ENCODE assay signal across 8 cellular contexts in genomic region chr2:170715062-170715931, GRCh38. TPM values are rescaled to one million over a fixed set of nuclear protein-coding genes. Genes with fewer than 3 reads are reported as not detected.
DNase-seq lines count a peak whose midpoint lies in the region; ATAC-seq, FAIRE-seq and TF ChIP-seq lines count a peak whose summit lies in the region.

Gene SP5 (plus strand): TSS chr2:170715337. CDS start chr2:170715513, 176 bp downstream.

- H3K27me3 ChIP-seq in dorsolateral prefrontal cortex (peaks cover 0 to 100% (median 85%) of the 10 kb centered on the region in 45 donors), HepG2 (ENCODE audit: control insufficient read depth in 1 of 2, insufficient read depth in 2 of 2, low read length in 2 of 2) (no peaks in the 10 kb centered on the region; a peak in 1 of 5 replicates), stomach (peaks cover 6 to 98% (median 71%) of the 10 kb centered on the region in 3 donors)

- no peaks in the 10 kb centered on the region for H3K9me3 Mint-ChIP-seq in T-helper 2 cell treated with Interferon-gamma antibody and Interleukin-4, amounts not matched to agents 5 μg/mL and 100 μg/mL, for 36 hours

- H3K4me1 Mint-ChIP-seq in T-helper 2 cell treated with Interferon-gamma antibody and Interleukin-4, amounts not matched to agents 5 μg/mL and 100 μg/mL, for 36 hours (ENCODE audit: low read depth) = peaks cover 18% of the 10 kb centered on the region

- H3K36me3 Mint-ChIP-seq in T-helper 2 cell treated with Interferon-gamma antibody and Interleukin-4, amounts not matched to agents 5 μg/mL and 100 μg/mL, for 36 hours (ENCODE audit: low read depth) = no peaks in the 10 kb centered on the region

- in situ Hi-C loops in HepG2 (cut with HindIII; ENCODE audit: extremely low pct_ligation_motif_present, low pct_unique_long_range_greater_than_20kb) = loop anchor here (5.0 to 10.0 kb wide), 3 partner anchors 97 to 440 kb away; no protein-coding TSS in a partner anchor

- peak within 1 kb of the TSS; percentile 2 for H3K27ac Mint-ChIP-seq in T-helper 2 cell treated with Interferon-gamma antibody and Interleukin-4, amounts not matched to agents 5 μg/mL and 100 μg/mL, for 36 hours

- intact Hi-C loops in dorsolateral prefrontal cortex (cut with DNase I) = loop anchor here in 1 of 2 donors (10.0 kb wide), 2 partner anchors 100 to 220 kb away; partner anchors contain the start of gene GAD1
- intact Hi-C loops in HepG2 (cut with micrococcal nuclease; ENCODE audit: unreplicated experiment) = loop anchor here (1.0 to 2.0 kb wide), 4 partner anchors 56 to 259 kb away; partner anchors contain the start of genes ERICH2 and GORASP2
- intact Hi-C loops in stomach (cut with DNase I; ENCODE audit: low total_unique reads) = loop anchor here (10.0 kb wide), 1 partner anchor 100 kb away; the partner anchor contains the start of gene GAD1

- H3K4me3 ChIP-seq in dorsolateral prefrontal cortex (peak within 1 kb of the TSS; percentile 26 to 75 (median 56)), HepG2 (replicated peaks in 1 of 3; ENCODE audit: insufficient read depth in 1 of 3, low read depth in 2 of 3, low read length in 3 of 3) (peak within 1 kb of the TSS; percentile 95 to 99 (median 99)), stomach (peak within 1 kb of the TSS; percentile 52 to 67 (median 56))

- TF ChIP-seq CTCF in dorsolateral prefrontal cortex (IDR thresholded peaks at IDR 0.05 in 54 of 56, conservative IDR thresholded peaks at IDR 0.05 in 2 of 56; ENCODE audit: low read depth in 1 of 56, partially characterized antibody in 56 of 56) (no peak), HepG2 (CRISPR knock-in tag; IDR thresholded peaks at IDR 0.05) (no peak), stomach (IDR thresholded peaks at IDR 0.05) (no peak)

- H3K4me1 ChIP-seq in HepG2 (ENCODE audit: insufficient read depth, low read length) = peaks cover 31% of the 10 kb centered on the region
- peaks cover 60 to 70% (median 65%) of the 10 kb centered on the region in 4 donors for H3K4me1 ChIP-seq in stomach

- peak within 1 kb of the TSS; percentile 99 for H3K9ac ChIP-seq in HepG2 (ENCODE audit: insufficient read depth, low read depth, low read length)

- H3K4me2 ChIP-seq in HepG2 (ENCODE audit: low read depth, low read length) = peak within 1 kb of the TSS; percentile 100

- H3K27me3 Mint-ChIP-seq in T-helper 2 cell treated with Interferon-gamma antibody and Interleukin-4, amounts not matched to agents 5 μg/mL and 100 μg/mL, for 36 hours (ENCODE audit: low read depth) = peaks cover 73% of the 10 kb centered on the region

- H3K36me3 ChIP-seq in HepG2 (replicated peaks in 1 of 2; ENCODE audit: control insufficient read depth in 1 of 2, insufficient read depth in 2 of 2, low read length in 2 of 2) = peaks cover 7 to 9% of the 10 kb centered on the region in 2 experiments; a peak in 4 of 5 replicates
- H3K36me3 ChIP-seq in stomach = no peaks in the 10 kb centered on the region

- peak within 1 kb of the TSS; percentile 82 for H3K4me3 Mint-ChIP-seq in T-helper 2 cell treated with Interferon-gamma antibody and Interleukin-4, amounts not matched to agents 5 μg/mL and 100 μg/mL, for 36 hours

- 3% methylated on average over 29 of the region's 62 CpGs for WGBS in HepG2 (ENCODE audit: low lambda C conversion rate)
- 0 to 1% (median 1%) methylated on average over 40 to 62 of the region's 62 CpGs for WGBS in stomach, 5 donors

- TF ChIP-seq POLR2A in HepG2 (IDR thresholded peaks at IDR 0.05; ENCODE audit: insufficient read depth in 1 of 2, low read depth in 2 of 2, low read length in 2 of 2) (peak in 1 of 2 experiments; percentile 91; a peak in 2 of 4 replicates), stomach (IDR thresholded peaks at IDR 0.05) (no peak)

- DNase-seq in COR-L47 (lab: John Stamatoyannopoulos, UW) = peak; percentile 46
- DNase-seq in HuH-7 (ENCODE audit: low spot score) = peak; percentile 98
- peak; percentile 19 for DNase-seq in T-helper 2 cell treated with Interferon-gamma antibody and Interleukin-4, amounts not matched to agents 5 μg/mL and 100 μg/mL, for 36 hours (ENCODE audit: low spot score)
- no peak for DNase-seq in dorsolateral prefrontal cortex
- DNase-seq in HepG2 (ENCODE audit: low spot score) = peak; percentile 100
- DNase-seq in stomach = peak; percentile 86
- no peak for DNase-seq in MV-4-11 (lab: John Stamatoyannopoulos, UW)

- H3K9me3 ChIP-seq in HepG2 (ENCODE audit: low read length) (no peaks in the 10 kb centered on the region), stomach (no peaks in the 10 kb centered on the region)

- TF ChIP-seq RAD21 in HepG2 (CRISPR knock-in tag; IDR thresholded peaks at IDR 0.05) = peak; percentile 35; the same call in 1 of the 2 replicates

- H3K79me2 ChIP-seq in HepG2 (ENCODE audit: insufficient read depth, low read length) = peaks cover 83% of the 10 kb centered on the region

- peak within 1 kb of the TSS in 1 of 59 donors; percentile 5 for H3K27ac ChIP-seq in dorsolateral prefrontal cortex
- H3K27ac ChIP-seq in HepG2 (ENCODE audit: extremely low read length, insufficient read depth, low read length) = peak within 1 kb of the TSS; percentile 100
- H3K27ac ChIP-seq in stomach = peak within 1 kb of the TSS; percentile 81 to 93 (median 83)

- TSS peak; percentile 32 for BruUV-seq in HepG2 (replicated peaks; lab: Mats Ljungman, UMichigan)

- peak; percentile 81 for FAIRE-seq in HepG2 (lab: Jason Lieb, UNC)

- TF ChIP-seq EP300 in HepG2 (IDR thresholded peaks at IDR 0.05; ENCODE audit: low read depth in 2 of 2, low read length in 2 of 2) (peak; percentile 82 to 97), HepG2 (CRISPR knock-in tag; IDR thresholded peaks at IDR 0.05; ENCODE audit: borderline replicate concordance) (peak; percentile 84), stomach (IDR thresholded peaks at IDR 0.05) (no peak)

- H2AFZ ChIP-seq in HepG2 (ENCODE audit: low read length) = no peak within 1 kb of the TSS

- peak; percentile 72 for ATAC-seq in HepG2
- no peak for ATAC-seq in GM18498 (IDR thresholded peaks at IDR 0.05; ENCODE audit: unreplicated experiment)

- POLR2A ChIA-PET in HepG2 (lab: Yijun Ruan, JAX) = interaction anchor here (0.6 to 7.9 kb wide), 25 partner anchors 8 to 1236 kb away, joined by 3 to 123 read pairs (median 4); partner anchors contain the start of genes BBS5, ERICH2 and GORASP2

- peaks cover 35% of the 10 kb centered on the region for H4K20me1 ChIP-seq in HepG2 (ENCODE audit: insufficient read depth, low read length)

- CTCF ChIA-PET in HepG2 (lab: Yijun Ruan, JAX; ENCODE audit: low intra/inter-chr PET ratio, low total read pairs) = interaction anchor here (1.1 kb wide), 1 partner anchor 318 kb away, joined by 3 read pairs; no protein-coding TSS in a partner anchor

TF ChIP-seq in HepG2, 621 proteins besides CTCF, POLR2A, EP300 and RAD21 (continues in another document):
- TF ChIP-seq HMG20A (CRISPR knock-in tag; IDR thresholded peaks at IDR 0.05; ENCODE audit: borderline replicate concordance) (peak; percentile 86; the same call in 1 of the 2 replicates), ZNF256 (CRISPR knock-in tag; conservative IDR thresholded peaks at IDR 0.05) (peak; percentile 92), TAF15 (IDR thresholded peaks at IDR 0.05; ENCODE audit: low read depth, low read length, poor library complexity, severe bottlenecking) (no peak), NR2F2 (IDR thresholded peaks at IDR 0.05; ENCODE audit: borderline replicate concordance, low read depth) (peak; percentile 87), KDM3A (CRISPR knock-in tag; IDR thresholded peaks at IDR 0.05; ENCODE audit: low read depth) (peak; percentile 63; the same call in 1 of the 2 replicates), ZNF12 (CRISPR knock-in tag; IDR thresholded peaks at IDR 0.05) (no peak), KDM4B (CRISPR knock-in tag; IDR thresholded peaks at IDR 0.05) (0 out of 2 replicates have a peak, but pooled peaks have one; percentile 14), NCOR1 (IDR thresholded peaks at IDR 0.05; ENCODE audit: borderline replicate concordance, low read length) (peak; percentile 99), ARNTL (CRISPR knock-in tag; IDR thresholded peaks at IDR 0.05) (no peak; the same call in 1 of the 2 replicates)

RNA-seq across cellular contexts. Expression of gene SP5, which starts in this region (rescaled TPM):
- 1 to 10 TPM in 29 of 120 experiments, under 1 TPM in 56, not detected in 35; 0.19 to 4.2 (median 0.61) TPM for total RNA-seq in dorsolateral prefrontal cortex
- 86.9 and 119 TPM in 2 replicates for total RNA-seq in HepG2 (2016; rRNA removed; fragmentation: Illumina TruSeq; extraction: Trizol)
- 64.4 and 65.1 TPM in 2 replicates for total RNA-seq in HepG2 (2016; cell fraction: cytosol; rRNA removed; fragmentation: Illumina TruSeq; extraction: Trizol; ENCODE audit: low read depth)
- total RNA-seq in HepG2 (2016; cell fraction: insoluble cytoplasmic fraction; rRNA removed; fragmentation: Illumina TruSeq; extraction: Trizol) = 88.6 and 124 TPM in 2 replicates
- total RNA-seq in HepG2 (2016; cell fraction: membrane; rRNA removed; fragmentation: Illumina TruSeq; extraction: Trizol) = 116 and 154 TPM in 2 replicates
- total RNA-seq in HepG2 (2016; cell fraction: nucleus; rRNA removed; fragmentation: Illumina TruSeq; extraction: Trizol) = 66.7 and 66.9 TPM in 2 replicates
- polyA plus RNA-seq in HepG2 (2011; rRNA removed) = 50.8 and 52.3 TPM in 2 replicates
- polyA plus RNA-seq in HepG2 (2011; cell fraction: cytosol; rRNA removed) = 37.8 and 80.3 TPM in 2 replicates
- 69.4 and 108 TPM in 2 replicates for polyA plus RNA-seq in HepG2 (2011; cell fraction: nucleus; rRNA removed)
- polyA plus RNA-seq in HepG2 (2012) = 78.5 and 105 TPM in 2 replicates
- polyA plus RNA-seq in HepG2 (2016; cell fraction: cytosol; fragmentation: Illumina TruSeq; extraction: Trizol; ENCODE audit: low read depth) = 52.2 and 60.9 TPM in 2 replicates
- polyA plus RNA-seq in HepG2 (2016; cell fraction: insoluble cytoplasmic fraction; fragmentation: Illumina TruSeq; extraction: Trizol; ENCODE audit: low read depth) = 151 and 153 TPM in 2 replicates
- polyA plus RNA-seq in HepG2 (2016; cell fraction: membrane; fragmentation: Illumina TruSeq; extraction: Trizol; ENCODE audit: low read depth) = 94.4 and 101 TPM in 2 replicates
- polyA plus RNA-seq in HepG2 (2016; cell fraction: nucleus; fragmentation: Illumina TruSeq; extraction: Trizol; ENCODE audit: insufficient read depth, low read depth) = 128 and 147 TPM in 2 replicates
- 0.09 and 136 TPM in 2 replicates for polyA minus RNA-seq in HepG2 (2011; rRNA and poly(A)+ RNA removed; ENCODE audit: low replicate concordance)
- polyA minus RNA-seq in HepG2 (2011; cell fraction: cytosol; rRNA and poly(A)+ RNA removed) = 71.0 and 98.0 TPM in 2 replicates
- 42.4 and 69.9 TPM in 2 replicates for polyA minus RNA-seq in HepG2 (2011; cell fraction: nucleus; rRNA and poly(A)+ RNA removed)
- 1 to 10 TPM in 2 of 5 donors, under 1 TPM in 1, not detected in 2; 0.92 to 5.8 (median 1.2) TPM for total RNA-seq in stomach
- polyA plus RNA-seq in stomach = 1 to 10 TPM; 2.6 to 4.1 (median 3.4) TPM

Comparison
In these comparisons a context has a peak if more than half of its experiments do, and no peak if none do; other contexts are left out.
1. RNA of gene SP5 (total RNA-seq): 64.4 to 154 TPM in HepG2; 0.92 to 5.8 TPM in stomach and 0.19 to 4.2 TPM in dorsolateral prefrontal cortex; every median in the first group is over 4 times any median in the second.
2. RNA of gene SP5 (polyA plus RNA-seq): 37.8 to 153 TPM in HepG2; 2.6 to 4.1 TPM in stomach; every median in the first group is over 4 times any median in the second.
3. DNase-seq: peak in COR-L47 (single experiment), HuH-7 (single experiment), T-helper 2 cell treated with Interferon-gamma antibody and Interleukin-4, amounts not matched to agents 5 μg/mL and 100 μg/mL, for 36 hours (single experiment), HepG2 (single experiment) and stomach (single experiment); none in dorsolateral prefrontal cortex (0 of 10) and MV-4-11 (single experiment).
4. Peak in every context shown above with its lines, with median percentiles within 50 percentile points of each other: H3K4me3 ChIP-seq.